ENCODE assay signal across 13 cellular contexts in the genomic region with DNA sequence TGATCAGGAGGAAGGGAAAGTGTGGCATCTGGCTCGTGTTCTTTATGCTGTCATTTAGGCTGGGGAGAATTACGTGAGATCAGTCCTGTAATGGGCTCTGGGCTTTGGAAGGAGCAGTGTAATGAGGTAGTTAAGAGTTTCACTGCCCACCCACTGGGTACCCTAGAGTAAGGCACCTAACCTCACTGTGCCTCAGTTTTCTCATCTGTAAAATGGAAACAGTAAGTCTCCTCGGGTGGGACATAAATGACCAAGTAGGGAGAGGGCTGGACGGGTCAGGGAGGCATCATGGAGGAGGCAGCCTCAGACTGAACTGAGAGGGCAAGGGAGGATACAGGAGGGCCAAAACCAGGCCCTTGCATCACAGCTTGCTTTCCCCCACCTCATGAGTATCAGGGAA.
"Had no signal": no experiment of that assay in that cellular context is flagged by ENCODE, and none has a peak within 500 bp of the region (broad histone marks: within the 10 kb centered on the region; RNA-seq: fewer than 3 reads in every experiment).

No MANE protein-coding gene starts in this region.

- H3K9ac ChIP-seq: SK-N-SH had no signal

- H3K9me3 Mint-ChIP-seq: activated CD4-positive, alpha-beta memory T cell treated with anti-CD3 and anti-CD28 coated beads, Interleukin-2, amount 10 ng/mL, durations not matched to agents 7 days and 5 days; natural killer cell treated with Interleukin-12 subunit alpha and Interleukin-12 subunit beta and Interleukin-15 and Interleukin-18, amount 100 ng/mL, for 72 hours had no signal

- H3K9me2 ChIP-seq: SK-N-SH had no signal

- H3K4me3 Mint-ChIP-seq: activated CD4-positive, alpha-beta memory T cell treated with anti-CD3 and anti-CD28 coated beads, Interleukin-2, amount 10 ng/mL, durations not matched to agents 7 days and 5 days; natural killer cell treated with Interleukin-12 subunit alpha and Interleukin-12 subunit beta and Interleukin-15 and Interleukin-18, amount 100 ng/mL, for 72 hours had no signal

- H3K27ac ChIP-seq: foreskin keratinocyte, upper lobe of left lung, VCaP had no signal

- H3K27me3 Mint-ChIP-seq: activated CD4-positive, alpha-beta memory T cell treated with anti-CD3 and anti-CD28 coated beads, Interleukin-2, amount 10 ng/mL, durations not matched to agents 7 days and 5 days; natural killer cell treated with Interleukin-12 subunit alpha and Interleukin-12 subunit beta and Interleukin-15 and Interleukin-18, amount 100 ng/mL, for 72 hours had no signal

- H3K9me3 ChIP-seq: mucosa of descending colon, SK-N-SH, upper lobe of left lung had no signal

- H3K27me3 ChIP-seq: foreskin keratinocyte, upper lobe of left lung had no signal

- H3K4me2 ChIP-seq: SK-N-SH had no signal

- ATAC-seq: foreskin keratinocyte; mucosa of descending colon; natural killer cell treated with Interleukin-12 subunit alpha and Interleukin-12 subunit beta and Interleukin-15 and Interleukin-18, amount 100 ng/mL, for 72 hours had no signal

- H3K4me1 Mint-ChIP-seq: activated CD4-positive, alpha-beta memory T cell treated with anti-CD3 and anti-CD28 coated beads, Interleukin-2, amount 10 ng/mL, durations not matched to agents 7 days and 5 days had no signal

- H3K27ac Mint-ChIP-seq: activated CD4-positive, alpha-beta memory T cell treated with anti-CD3 and anti-CD28 coated beads, Interleukin-2, amount 10 ng/mL, durations not matched to agents 7 days and 5 days; natural killer cell treated with Interleukin-12 subunit alpha and Interleukin-12 subunit beta and Interleukin-15 and Interleukin-18, amount 100 ng/mL, for 72 hours had no signal

- H3K36me3 Mint-ChIP-seq: natural killer cell treated with Interleukin-12 subunit alpha and Interleukin-12 subunit beta and Interleukin-15 and Interleukin-18, amount 100 ng/mL, for 72 hours had no signal

- H3K4me3 ChIP-seq: mucosa of descending colon, skin epidermis, upper lobe of left lung had no signal

- DNase-seq: activated CD4-positive, alpha-beta memory T cell treated with anti-CD3 and anti-CD28 coated beads, Interleukin-2, amount 10 ng/mL, durations not matched to agents 7 days and 5 days; activated naive CD4-positive, alpha-beta T cell; cerebellar nuclear complex; foreskin keratinocyte; head of caudate nucleus; mucosa of descending colon; SK-N-SH; stimulated activated CD4-positive, alpha-beta T cell treated with anti-CD3 and anti-CD28 coated beads, Interleukin-4, amount 100 ng/mL, for 4 hours; T-helper 1 cell; upper lobe of left lung had no signal
